Comparison of ENCODE assay signal across 8 cellular contexts in genomic region chr12:53174881-53175491, GRCh38. TPM values are rescaled to one million over a fixed set of nuclear protein-coding genes. Genes with fewer than 3 reads are reported as not detected.
A peak's percentile ranks its signal among the peaks of the same experiment; 100 is the strongest.
DNase-seq lines count a peak whose midpoint lies in the region; ATAC-seq and TF ChIP-seq lines count a peak whose summit lies in the region.

No MANE protein-coding gene starts in this region.

- peaks cover 18% of the 10 kb centered on the region for H3K4me1 ChIP-seq in Panc1 (ENCODE audit: control insufficient read depth, insufficient read depth, low read length)

- intact Hi-C loops in Panc1 (cut with micrococcal nuclease; ENCODE audit: unreplicated experiment): no loop called here
- intact Hi-C loops in activated CD8-positive, alpha-beta T cell treated with anti-CD3 and anti-CD28 coated beads for 36 hours (cut with micrococcal nuclease): no loop called here

- no peak overlapping the region for H3K27ac ChIP-seq in Panc1 (ENCODE audit: low read length)

- H3K36me3 Mint-ChIP-seq in activated T-helper 17 cell treated with anti-CD3 and anti-CD28 coated beads, Interleukin-2, amount 50 U/mL, for 72 hours (ENCODE audit: low read depth): peaks cover 1% of the 10 kb centered on the region
- H3K36me3 Mint-ChIP-seq in activated CD8-positive, alpha-beta T cell treated with anti-CD3 and anti-CD28 coated beads for 36 hours (ENCODE audit: low read depth): no peaks in the 10 kb centered on the region

- in situ Hi-C loops in Panc1 (cut with HindIII; ENCODE audit: low pct_unique_long_range_greater_than_20kb, low sequenced_read_pairs): no loop called here

- H3K4me1 Mint-ChIP-seq in activated T-helper 17 cell treated with anti-CD3 and anti-CD28 coated beads, Interleukin-2, amount 50 U/mL, for 72 hours: peaks cover 13% of the 10 kb centered on the region
- peaks cover 13% of the 10 kb centered on the region for H3K4me1 Mint-ChIP-seq in activated CD8-positive, alpha-beta T cell treated with anti-CD3 and anti-CD28 coated beads for 36 hours (ENCODE audit: low read depth)

- CTCF ChIA-PET in Panc1 (lab: Charles Lee): interaction anchor here (0.5 to 1.7 kb wide), 5 partner anchors 12 to 105 kb away, joined by 3 to 5 read pairs (median 3); partner anchors contain the start of gene SPRYD3
- CTCF ChIA-PET in HEK293T (lab: Yijun Ruan, JAX): interaction anchor here (3.2 kb wide), 1 partner anchor 15 kb away, joined by 15 read pairs; no protein-coding TSS in a partner anchor
- CTCF ChIA-PET in activated CD8-positive, alpha-beta T cell treated with anti-CD3 and anti-CD28 coated beads for 36 hours (lab: Charles Lee): interaction anchor here (0.6 to 17.7 kb wide), 8 partner anchors 14 to 302 kb away, joined by 3 to 199 read pairs (median 3); no protein-coding TSS in a partner anchor

- H3K4me3 Mint-ChIP-seq in activated T-helper 17 cell treated with anti-CD3 and anti-CD28 coated beads, Interleukin-2, amount 50 U/mL, for 72 hours: no peak overlapping the region
- H3K4me3 Mint-ChIP-seq in activated CD8-positive, alpha-beta T cell treated with anti-CD3 and anti-CD28 coated beads for 36 hours: no peak overlapping the region

- no peak overlapping the region for H3K4me3 ChIP-seq in AG09309 (ENCODE audit: control insufficient read depth, low read depth, low read length)
- H3K4me3 ChIP-seq in HFF-Myc (replicated peaks; ENCODE audit: low read depth, low read length): no peak overlapping the region
- no peak overlapping the region for H3K4me3 ChIP-seq in Panc1 (ENCODE audit: low read depth in 2 of 2, low read length in 2 of 2)

- no peaks in the 10 kb centered on the region for H3K9me3 Mint-ChIP-seq in activated T-helper 17 cell treated with anti-CD3 and anti-CD28 coated beads, Interleukin-2, amount 50 U/mL, for 72 hours
- H3K9me3 Mint-ChIP-seq in activated CD8-positive, alpha-beta T cell treated with anti-CD3 and anti-CD28 coated beads for 36 hours: no peaks in the 10 kb centered on the region

- no peaks in the 10 kb centered on the region for H3K36me3 ChIP-seq in Panc1 (ENCODE audit: control insufficient read depth, insufficient read depth, low read length)

- H3K27me3 ChIP-seq in Panc1 (ENCODE audit: control insufficient read depth, insufficient read depth, low read length): no peaks in the 10 kb centered on the region

- DNase-seq in AG09309 (ENCODE audit: low read depth) (no peak), HFF-Myc (ENCODE audit: extremely low read depth, low read depth) (no peak), Panc1 (ENCODE audit: low read depth, low spot score) (no peak), glomerular visceral epithelial cell (ENCODE audit: extremely low spot score) (peak; percentile 39), NCI-H1436 (lab: John Stamatoyannopoulos, UW) (no peak), HEK293T (ENCODE audit: extremely low spot score) (no peak)
- no peak for DNase-seq in activated CD8-positive, alpha-beta T cell treated with anti-CD3 and anti-CD28 coated beads for 36 hours

- ATAC-seq in Panc1: peak; percentile 90
- ATAC-seq in activated T-helper 17 cell treated with anti-CD3 and anti-CD28 coated beads, Interleukin-2, amount 50 U/mL, for 72 hours (replicated peaks): no peak
- no peak for ATAC-seq in activated CD8-positive, alpha-beta T cell treated with anti-CD3 and anti-CD28 coated beads for 36 hours

- POLR2A ChIA-PET in Panc1 (lab: Charles Lee) (no interaction called here), HEK293T (lab: Yijun Ruan, JAX) (interaction anchor here (0.8 kb wide), 1 partner anchor 52 kb away, joined by 3 read pairs; no protein-coding TSS in a partner anchor)
- POLR2A ChIA-PET in activated CD8-positive, alpha-beta T cell treated with anti-CD3 and anti-CD28 coated beads for 36 hours (lab: Charles Lee): interaction anchor here (1.4 kb wide), 1 partner anchor 19 kb away, joined by 5 read pairs; no protein-coding TSS in a partner anchor

- no peaks in the 10 kb centered on the region for H3K9me3 ChIP-seq in Panc1 (ENCODE audit: control insufficient read depth, insufficient read depth, low read depth, low read length)

- no peak overlapping the region for H3K27ac Mint-ChIP-seq in activated T-helper 17 cell treated with anti-CD3 and anti-CD28 coated beads, Interleukin-2, amount 50 U/mL, for 72 hours
- H3K27ac Mint-ChIP-seq in activated CD8-positive, alpha-beta T cell treated with anti-CD3 and anti-CD28 coated beads for 36 hours: no peak overlapping the region

- no peaks in the 10 kb centered on the region for H3K27me3 Mint-ChIP-seq in activated T-helper 17 cell treated with anti-CD3 and anti-CD28 coated beads, Interleukin-2, amount 50 U/mL, for 72 hours
- H3K27me3 Mint-ChIP-seq in activated CD8-positive, alpha-beta T cell treated with anti-CD3 and anti-CD28 coated beads for 36 hours: no peaks in the 10 kb centered on the region

- no TSS peak for BruUV-seq in Panc1 (replicated peaks; lab: Mats Ljungman, UMichigan)

- TF ChIP-seq CTCF in AG09309 (IDR thresholded peaks at IDR 0.05; ENCODE audit: control insufficient read depth, insufficient read depth, low read depth, low read length, missing control alignments) (peak; percentile 29), HFF-Myc (IDR thresholded peaks at IDR 0.05; ENCODE audit: low read depth, low read length, missing control alignments) (peak; percentile 16), Panc1 (IDR thresholded peaks at IDR 0.05) (peak; percentile 76; the same call in 1 of the 2 replicates)
- no peak for TF ChIP-seq CTCF in activated CD8-positive, alpha-beta T cell treated with anti-CD3 and anti-CD28 coated beads for 36 hours (IDR thresholded peaks at IDR 0.05)

TF ChIP-seq in HEK293T, 16 proteins besides CTCF, POLR2A, EP300 and RAD21:
- TF ChIP-seq LEF1 (IDR thresholded peaks at IDR 0.05; ENCODE audit: borderline replicate concordance): no peak
- no peak for TF ChIP-seq CTBP1 (IDR thresholded peaks at IDR 0.05; ENCODE audit: borderline replicate concordance)
- no peak for TF ChIP-seq L3MBTL2 (conservative IDR thresholded peaks at IDR 0.05)
- TF ChIP-seq SP1 (IDR thresholded peaks at IDR 0.05): no peak
- TF ChIP-seq ELF4 (IDR thresholded peaks at IDR 0.05): no peak
- no peak for TF ChIP-seq SUZ12 (IDR thresholded peaks at IDR 0.05)
- TF ChIP-seq ZNF384 (IDR thresholded peaks at IDR 0.05): no peak
- TF ChIP-seq FOXK2 (IDR thresholded peaks at IDR 0.05): no peak
- TF ChIP-seq FOXA1 (IDR thresholded peaks at IDR 0.05): no peak
- no peak for TF ChIP-seq TARDBP (IDR thresholded peaks at IDR 0.05)
- TF ChIP-seq, protein P1, sequence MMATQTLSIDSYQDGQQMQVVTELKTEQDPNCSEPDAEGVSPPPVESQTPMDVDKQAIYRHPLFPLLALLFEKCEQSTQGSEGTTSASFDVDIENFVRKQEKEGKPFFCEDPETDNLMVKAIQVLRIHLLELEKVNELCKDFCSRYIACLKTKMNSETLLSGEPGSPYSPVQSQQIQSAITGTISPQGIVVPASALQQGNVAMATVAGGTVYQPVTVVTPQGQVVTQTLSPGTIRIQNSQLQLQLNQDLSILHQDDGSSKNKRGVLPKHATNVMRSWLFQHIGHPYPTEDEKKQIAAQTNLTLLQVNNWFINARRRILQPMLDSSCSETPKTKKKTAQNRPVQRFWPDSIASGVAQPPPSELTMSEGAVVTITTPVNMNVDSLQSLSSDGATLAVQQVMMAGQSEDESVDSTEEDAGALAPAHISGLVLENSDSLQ (IDR thresholded peaks at IDR 0.05): no peak
- TF ChIP-seq BHLHE40 (IDR thresholded peaks at IDR 0.05; ENCODE audit: borderline replicate concordance): no peak
- TF ChIP-seq ARNT (IDR thresholded peaks at IDR 0.05): no peak
- no peak for TF ChIP-seq HDGF (IDR thresholded peaks at IDR 0.05; ENCODE audit: borderline replicate concordance)
- TF ChIP-seq NFRKB (IDR thresholded peaks at IDR 0.05): no peak
- no peak for TF ChIP-seq FOXM1 (IDR thresholded peaks at IDR 0.05; ENCODE audit: borderline replicate concordance)
TF ChIP-seq in HEK293T: peak in this region for 0.

RNA-seq across cellular contexts. Expression of gene ZNF740, which starts 5.5 kb away (rescaled TPM):
- 46.8 TPM for total RNA-seq in Panc1 (2021; ENCODE audit: unreplicated experiment)
- 29.9 TPM for polyA plus RNA-seq in Panc1 (2012; ENCODE audit: insufficient read length)
- total RNA-seq in activated T-helper 17 cell treated with anti-CD3 and anti-CD28 coated beads, Interleukin-2, amount 50 U/mL, for 72 hours: 10 to 100 TPM; 41.8 to 42.3 TPM
- total RNA-seq in activated CD8-positive, alpha-beta T cell treated with anti-CD3 and anti-CD28 coated beads for 36 hours: 10 to 100 TPM; 31.3 to 35.9 TPM

RNA-seq across cellular contexts. Expression of gene CSAD, which starts 5.7 kb away (rescaled TPM):
- total RNA-seq in Panc1 (2021; ENCODE audit: unreplicated experiment): 15.4 TPM
- 12.5 TPM for polyA plus RNA-seq in Panc1 (2012; ENCODE audit: insufficient read length)
- 10 to 100 TPM; 29.8 to 43.5 TPM for total RNA-seq in activated T-helper 17 cell treated with anti-CD3 and anti-CD28 coated beads, Interleukin-2, amount 50 U/mL, for 72 hours
- total RNA-seq in activated CD8-positive, alpha-beta T cell treated with anti-CD3 and anti-CD28 coated beads for 36 hours: 10 to 100 TPM; 13.8 to 18.6 TPM

RNA-seq across cellular contexts. Expression of gene ITGB7, which starts 32.1 kb away (rescaled TPM):
- 0.98 TPM for total RNA-seq in Panc1 (2021; ENCODE audit: unreplicated experiment)
- not detected for polyA plus RNA-seq in Panc1 (2012; ENCODE audit: insufficient read length)
- total RNA-seq in activated T-helper 17 cell treated with anti-CD3 and anti-CD28 coated beads, Interleukin-2, amount 50 U/mL, for 72 hours: 100 to 1,000 TPM; 183 to 187 TPM
- total RNA-seq in activated CD8-positive, alpha-beta T cell treated with anti-CD3 and anti-CD28 coated beads for 36 hours: 100 to 1,000 TPM; 121 to 137 TPM

RNA-seq across cellular contexts. Expression of gene RARG, which starts 57.0 kb away (rescaled TPM):
- total RNA-seq in Panc1 (2021; ENCODE audit: unreplicated experiment): 41.2 TPM
- 40.7 TPM for polyA plus RNA-seq in Panc1 (2012; ENCODE audit: insufficient read length)
- 10 to 100 TPM; 28.5 to 58.3 TPM for total RNA-seq in activated T-helper 17 cell treated with anti-CD3 and anti-CD28 coated beads, Interleukin-2, amount 50 U/mL, for 72 hours
- total RNA-seq in activated CD8-positive, alpha-beta T cell treated with anti-CD3 and anti-CD28 coated beads for 36 hours: 10 to 100 TPM; 19.7 to 20.3 TPM

Comparison
In these comparisons a context has a peak if more than half of its experiments do, and no peak if none do; other contexts are left out.
1. RNA of gene ITGB7, which starts 32.1 kb away (total RNA-seq): 183 to 187 TPM in activated T-helper 17 cell treated with anti-CD3 and anti-CD28 coated beads, Interleukin-2, amount 50 U/mL, for 72 hours and 121 to 137 TPM in activated CD8-positive, alpha-beta T cell treated with anti-CD3 and anti-CD28 coated beads for 36 hours; 0.98 TPM in Panc1 (single experiment); every median in the first group is over 10 times any median in the second.